Comparison of ENCODE assay signal across 10 cellular contexts in genomic region chr6:35049885-35050284, GRCh38.
A peak's percentile ranks its signal among the peaks of the same experiment; 100 is the strongest.
DNase-seq lines count a peak whose midpoint lies in the region; ATAC-seq lines count a peak whose summit lies in the region.
"Had no signal": no experiment of that assay in that cellular context is flagged by ENCODE, and none has a peak within 500 bp of the region (broad histone marks: within the 10 kb centered on the region; RNA-seq: fewer than 3 reads in every experiment).

No MANE protein-coding gene starts in this region.

- no peaks in the 10 kb centered on the region for H3K4me1 Mint-ChIP-seq in activated CD8-positive, alpha-beta T cell treated with anti-CD3 and anti-CD28 coated beads, Interleukin-2, amount 10 ng/mL, durations not matched to agents 7 days and 5 days (ENCODE audit: low read depth)

- H3K27ac ChIP-seq in angular gyrus (ENCODE audit: low read depth, low read length) (peak overlapping the region; percentile 96), thymus (ENCODE audit: low read depth) (peak overlapping the region; percentile 8)
- H3K27ac ChIP-seq: cardiac muscle cell had no signal

- DNase-seq in NCI-H1417 (lab: John Stamatoyannopoulos, UW): peak; percentile 23 to 86 (median 62)
- no peak for DNase-seq in NCI-H1417 treated with DMSO at 0.1 percent for 48 hours (lab: John Stamatoyannopoulos, UW)
- DNase-seq in hypothalamus (lab: John Stamatoyannopoulos, UW): peak in 31 of 51 donors; percentile 25 to 76 (median 50)
- DNase-seq in HK-2 (ENCODE audit: unreplicated experiment): no peak
- DNase-seq in activated gamma-delta T cell treated with Interleukin-2 at 50 U/mL for 16 hours: no peak
- no peak for DNase-seq in activated CD8-positive, alpha-beta T cell treated with anti-CD3 and anti-CD28 coated beads, Interleukin-2, amount 10 ng/mL, durations not matched to agents 7 days and 5 days

- no peaks in the 10 kb centered on the region for H3K27me3 Mint-ChIP-seq in activated CD8-positive, alpha-beta T cell treated with anti-CD3 and anti-CD28 coated beads, Interleukin-2, amount 10 ng/mL, durations not matched to agents 7 days and 5 days (ENCODE audit: low read depth)

- CTCF ChIA-PET in activated CD8-positive, alpha-beta T cell treated with anti-CD3 and anti-CD28 coated beads, Interleukin-2, amount 10 ng/mL, durations not matched to agents 7 days and 5 days (lab: Charles Lee): no interaction called here

- peaks cover 14% of the 10 kb centered on the region for H3K4me1 ChIP-seq in thymus (ENCODE audit: control insufficient read depth, insufficient read depth, low read length)

- H3K9me3 ChIP-seq in thymus (ENCODE audit: control insufficient read depth): peaks cover 2% of the 10 kb centered on the region
- H3K9me3 ChIP-seq: ovary had no signal

- ATAC-seq in activated CD8-positive, alpha-beta T cell treated with anti-CD3 and anti-CD28 coated beads, Interleukin-2, amount 10 ng/mL, durations not matched to agents 7 days and 5 days: no peak

- H3K4me3 Mint-ChIP-seq in activated CD8-positive, alpha-beta T cell treated with anti-CD3 and anti-CD28 coated beads, Interleukin-2, amount 10 ng/mL, durations not matched to agents 7 days and 5 days: no peak overlapping the region

- H3K36me3 ChIP-seq in thymus (ENCODE audit: control insufficient read depth, insufficient read depth): no peaks in the 10 kb centered on the region
- H3K36me3 ChIP-seq: cardiac muscle cell, ovary had no signal

- no peak overlapping the region for H3K4me3 ChIP-seq in thymus (ENCODE audit: low read length)
- H3K4me3 ChIP-seq: cardiac muscle cell, ovary had no signal

- H3K27me3 ChIP-seq in thymus (ENCODE audit: control insufficient read depth, insufficient read depth): no peaks in the 10 kb centered on the region
- H3K27me3 ChIP-seq: cardiac muscle cell, ovary had no signal

- H3K27ac Mint-ChIP-seq in activated CD8-positive, alpha-beta T cell treated with anti-CD3 and anti-CD28 coated beads, Interleukin-2, amount 10 ng/mL, durations not matched to agents 7 days and 5 days: no peak overlapping the region

- WGBS in thymus: 50% methylated on average over 6 of the region's 6 CpGs

- POLR2A ChIA-PET in activated CD8-positive, alpha-beta T cell treated with anti-CD3 and anti-CD28 coated beads, Interleukin-2, amount 10 ng/mL, durations not matched to agents 7 days and 5 days (lab: Charles Lee): no interaction called here

- no peaks in the 10 kb centered on the region for H3K36me3 Mint-ChIP-seq in activated CD8-positive, alpha-beta T cell treated with anti-CD3 and anti-CD28 coated beads, Interleukin-2, amount 10 ng/mL, durations not matched to agents 7 days and 5 days (ENCODE audit: low read depth)

- no peaks in the 10 kb centered on the region for H3K9me3 Mint-ChIP-seq in activated CD8-positive, alpha-beta T cell treated with anti-CD3 and anti-CD28 coated beads, Interleukin-2, amount 10 ng/mL, durations not matched to agents 7 days and 5 days (ENCODE audit: insufficient read depth)

Comparison
In these comparisons a context has a peak if more than half of its experiments do, and no peak if none do; other contexts are left out.
1. DNase-seq: peak in NCI-H1417 (3 of 3) and hypothalamus (31 of 51); none in NCI-H1417 treated with DMSO at 0.1 percent for 48 hours (single experiment), HK-2 (single experiment), activated gamma-delta T cell treated with Interleukin-2 at 50 U/mL for 16 hours (single experiment) and activated CD8-positive, alpha-beta T cell treated with anti-CD3 and anti-CD28 coated beads, Interleukin-2, amount 10 ng/mL, durations not matched to agents 7 days and 5 days (single experiment).